Comparison of ENCODE assay signal across 9 cellular contexts in the genomic region with DNA sequence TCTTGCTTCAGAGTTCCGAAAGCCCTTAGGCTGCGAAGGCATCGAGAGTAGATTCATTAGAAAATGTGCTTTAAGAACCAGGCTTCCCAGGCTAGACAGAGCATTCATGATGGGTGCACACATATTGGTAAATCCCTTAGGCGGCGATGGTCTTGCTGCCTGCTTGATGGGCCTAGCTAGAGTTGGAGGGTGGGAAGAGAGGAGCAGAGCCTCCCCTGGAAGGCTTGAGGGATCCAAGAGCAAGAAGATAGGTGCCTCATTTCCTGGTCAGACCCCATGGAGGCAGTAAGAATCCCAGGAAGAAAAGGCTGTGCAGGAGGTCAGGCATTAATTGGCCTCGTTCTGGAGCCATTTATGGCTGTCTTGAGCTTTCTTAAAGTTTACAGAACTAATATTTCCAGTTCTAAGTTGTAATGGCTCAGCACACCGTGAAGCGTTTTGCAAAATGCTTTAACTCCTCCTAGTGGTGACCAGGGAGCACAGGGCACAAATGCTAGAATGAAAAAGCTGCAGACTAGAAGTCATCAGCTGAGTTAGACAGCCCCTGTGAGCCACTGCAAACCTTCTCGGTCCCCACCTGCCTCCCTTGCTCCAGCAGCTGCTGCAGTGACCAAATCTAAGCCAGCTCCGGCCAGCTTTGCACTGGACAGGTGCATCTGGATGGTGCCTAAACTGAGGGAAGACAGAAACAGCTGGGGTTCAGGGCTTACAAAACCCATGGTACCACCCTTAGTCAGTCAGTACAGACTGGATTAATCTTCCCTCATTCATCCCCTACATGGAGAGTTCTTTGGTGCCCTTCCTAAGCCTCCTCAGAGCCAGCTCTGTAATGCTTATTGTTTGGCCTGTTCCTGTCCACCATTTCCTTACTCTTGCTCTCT. TPM values are rescaled to one million over a fixed set of nuclear protein-coding genes. Genes with fewer than 3 reads are reported as not detected.
A peak's percentile ranks its signal among the peaks of the same experiment; 100 is the strongest.
DNase-seq lines count a peak whose midpoint lies in the region; TF ChIP-seq lines count a peak whose summit lies in the region.
"Had no signal": no experiment of that assay in that cellular context is flagged by ENCODE, and none has a peak within 500 bp of the region (broad histone marks: within the 10 kb centered on the region; RNA-seq: fewer than 3 reads in every experiment).

No MANE protein-coding gene starts in this region.

- H3K9me3 Mint-ChIP-seq in nephron progenitor cell: no peaks in the 10 kb centered on the region

- peak overlapping the region; percentile 54 for H3K27ac Mint-ChIP-seq in nephron progenitor cell

- TF ChIP-seq POLR2A in esophagus squamous epithelium (IDR thresholded peaks at IDR 0.05): no peak

- H3K36me3 ChIP-seq in esophagus squamous epithelium: no peaks in the 10 kb centered on the region

- H3K27ac ChIP-seq in esophagus squamous epithelium: no peak overlapping the region

- intact Hi-C loops in esophagus squamous epithelium (cut with DNase I): no loop called here

- H3K27me3 ChIP-seq in esophagus squamous epithelium: no peaks in the 10 kb centered on the region

- 47 to 59% methylated on average over 8 to 9 of the region's 10 CpGs for WGBS in esophagus squamous epithelium, 2 donors

- peaks cover 0 to 11% (median 0%) of the 10 kb centered on the region in 3 donors for H3K4me1 ChIP-seq in esophagus squamous epithelium

- TF ChIP-seq CTCF in GM20000 (IDR thresholded peaks at IDR 0.05; ENCODE audit: extremely low read depth, missing control alignments): peak; percentile 96
- TF ChIP-seq CTCF in esophagus squamous epithelium (IDR thresholded peaks at IDR 0.05): peak in 5 of 6 experiments; percentile 31 to 59 (median 46)
- TF ChIP-seq CTCF in nephron progenitor cell (IDR thresholded peaks at IDR 0.05): peak; percentile 66

- no peak overlapping the region for H3K4me3 ChIP-seq in esophagus squamous epithelium

- peak; percentile 10 for DNase-seq in G401 (ENCODE audit: low spot score)
- DNase-seq in GM20000 (ENCODE audit: low spot score): peak; percentile 66
- DNase-seq in HT-29 (ENCODE audit: low spot score): peak; percentile 58
- peak; percentile 71 for DNase-seq in SHP77 treated with DMSO at 0.1 percent for 48 hours (lab: John Stamatoyannopoulos, UW)
- no peak for DNase-seq in esophagus squamous epithelium (lab: John Stamatoyannopoulos, UW)
- DNase-seq in nephron progenitor cell: peak; percentile 24
- DNase-seq in cerebellum (ENCODE audit: low spot score): no peak
- DNase-seq in activated CD4-positive, alpha-beta T cell treated with anti-CD3 and anti-CD28 coated beads, Interleukin-2, amount 50 U/mL, for 48 hours: no peak

- H3K4me3 Mint-ChIP-seq in nephron progenitor cell: no peak overlapping the region

- in situ Hi-C loops in G401 (cut with HindIII; ENCODE audit: low sequenced_read_pairs): no loop called here

- peaks cover 3% of the 10 kb centered on the region for H3K27me3 Mint-ChIP-seq in nephron progenitor cell (ENCODE audit: low read depth, poor library complexity)

- no peaks in the 10 kb centered on the region for H3K36me3 Mint-ChIP-seq in nephron progenitor cell (ENCODE audit: low read depth)

- peaks cover 5% of the 10 kb centered on the region for H3K4me1 Mint-ChIP-seq in nephron progenitor cell

- no peaks in the 10 kb centered on the region for H3K9me3 ChIP-seq in esophagus squamous epithelium

RNA-seq across cellular contexts. Expression of gene SLC45A2, which starts 14.7 kb away (rescaled TPM):
- total RNA-seq in G401 (2014; rRNA removed; shearing (Covaris generic)): 0.17 TPM in 1 of 2 replicates, not detected in the other
- not detected in 2 replicates for total RNA-seq in HT-29 (2014; rRNA removed; shearing (Covaris generic))
- total RNA-seq in esophagus squamous epithelium (under 1 TPM in 1 of 4 donors, not detected in 3; 0.19 TPM), cerebellum (1.2 TPM)

RNA-seq across cellular contexts. Expression of gene RXFP3, which starts 33.6 kb away (rescaled TPM):
- total RNA-seq in G401 (2014; rRNA removed; shearing (Covaris generic)): not detected in 2 replicates
- not detected in 2 replicates for total RNA-seq in HT-29 (2014; rRNA removed; shearing (Covaris generic))
- total RNA-seq in esophagus squamous epithelium (not detected), cerebellum (0.36 TPM)
- total RNA-seq: activated CD8-positive, alpha-beta memory T cell treated with anti-CD3 and anti-CD28 coated beads for 36 hours had no signal

RNA-seq across cellular contexts. Expression of gene AMACR, which starts 38.0 kb away (rescaled TPM):
- total RNA-seq in G401 (2014; rRNA removed; shearing (Covaris generic)): 9.8 and 20.2 TPM in 2 replicates
- total RNA-seq in HT-29 (2014; rRNA removed; shearing (Covaris generic)): 11.0 and 13.6 TPM in 2 replicates
- total RNA-seq in esophagus squamous epithelium (10 to 100 TPM in 3 of 4 donors, 1 to 10 TPM in 1; 5.4 to 21.5 (median 15.5) TPM), cerebellum (8.6 TPM)

Comparison
In these comparisons a context has a peak if more than half of its experiments do, and no peak if none do; other contexts are left out.
1. DNase-seq: peak in G401 (single experiment), GM20000 (single experiment), HT-29 (single experiment), SHP77 treated with DMSO at 0.1 percent for 48 hours (single experiment) and nephron progenitor cell (single experiment); none in esophagus squamous epithelium (single experiment), cerebellum (single experiment) and activated CD4-positive, alpha-beta T cell treated with anti-CD3 and anti-CD28 coated beads, Interleukin-2, amount 50 U/mL, for 48 hours (0 of 2).
2. CTCF ChIP-seq: peak in every context shown above with its lines; median percentile 96 in GM20000; 66 in nephron progenitor cell; 46 in esophagus squamous epithelium.